8 cellular contexts compared by ENCODE assay signal in the genomic region with DNA sequence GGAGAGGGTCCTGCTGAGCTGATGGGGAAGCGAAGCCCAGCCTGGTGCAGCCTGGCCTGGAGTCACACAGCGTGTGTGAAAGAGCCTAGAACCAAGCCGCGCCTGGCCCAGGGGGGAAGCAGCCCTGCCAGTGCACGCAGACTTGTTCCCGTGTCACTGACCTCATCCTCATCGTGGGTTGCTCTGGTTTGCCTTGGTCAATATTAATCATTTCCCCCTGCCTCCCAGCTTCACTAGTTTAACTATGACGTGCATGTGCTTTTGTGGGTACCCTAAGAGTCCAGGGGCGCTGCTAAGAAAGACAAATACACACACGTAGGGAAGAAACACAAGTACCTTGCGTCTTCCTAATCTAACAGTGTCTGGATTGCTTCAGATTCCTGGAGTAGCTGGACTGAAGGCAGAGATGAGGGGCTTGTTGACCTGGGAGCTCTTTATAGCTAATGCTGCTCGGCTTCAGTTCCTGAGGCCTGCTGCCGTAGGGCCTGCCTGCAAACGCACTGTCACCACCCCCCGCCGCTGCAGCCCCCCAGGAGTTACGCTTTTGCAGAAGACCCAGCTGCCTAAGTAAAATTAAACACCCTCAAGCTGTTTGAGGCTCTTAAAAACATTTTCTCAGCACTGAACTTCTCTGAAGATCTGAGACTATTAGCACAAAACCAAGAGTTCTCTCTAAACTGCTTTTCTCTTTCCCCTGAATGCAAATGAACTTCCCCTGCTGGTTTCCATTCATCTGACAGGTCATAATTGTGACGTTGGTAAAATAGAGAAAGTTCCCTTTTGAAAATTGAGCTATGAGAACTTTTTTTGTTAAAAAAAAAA.
DNase-seq lines count a peak whose midpoint lies in the region; ATAC-seq and TF ChIP-seq lines count a peak whose summit lies in the region.

No MANE protein-coding gene starts in this region.

- H3K36me3 Mint-ChIP-seq in activated CD8-positive, alpha-beta memory T cell treated with anti-CD3 and anti-CD28 coated beads, Interleukin-2, amount 10 ng/mL, durations not matched to agents 7 days and 5 days = no peaks in the 10 kb centered on the region
- H3K36me3 Mint-ChIP-seq in progenitor cell of endocrine pancreas (ENCODE audit: insufficient read depth) (no peaks in the 10 kb centered on the region), HFFc6 (ENCODE audit: low read depth) (no peaks in the 10 kb centered on the region)

- peak overlapping the region; percentile 89 for H3K27ac ChIP-seq in cardiac muscle cell

- TF ChIP-seq POLR2A in Raji (IDR thresholded peaks at IDR 0.05; ENCODE audit: insufficient read depth, low read depth, low read length) = 0 out of 2 replicates have a peak, but pooled peaks have one; percentile 25

- H3K4me3 Mint-ChIP-seq in activated CD8-positive, alpha-beta memory T cell treated with anti-CD3 and anti-CD28 coated beads, Interleukin-2, amount 10 ng/mL, durations not matched to agents 7 days and 5 days = peak overlapping the region; percentile 67
- H3K4me3 Mint-ChIP-seq in progenitor cell of endocrine pancreas (ENCODE audit: low read depth) (no peak overlapping the region), HFFc6 (no peak overlapping the region)

- peak; percentile 58 for ATAC-seq in activated CD8-positive, alpha-beta memory T cell treated with anti-CD3 and anti-CD28 coated beads, Interleukin-2, amount 10 ng/mL, durations not matched to agents 7 days and 5 days
- ATAC-seq in HG02852 (IDR thresholded peaks at IDR 0.05; ENCODE audit: unreplicated experiment) = peak; percentile 57

- no peaks in the 10 kb centered on the region for H3K36me3 ChIP-seq in cardiac muscle cell

- H3K4me1 ChIP-seq in cardiac muscle cell (ENCODE audit: low read depth) = peaks cover 36% of the 10 kb centered on the region

- peaks cover 84% of the 10 kb centered on the region for H3K4me1 Mint-ChIP-seq in activated CD8-positive, alpha-beta memory T cell treated with anti-CD3 and anti-CD28 coated beads, Interleukin-2, amount 10 ng/mL, durations not matched to agents 7 days and 5 days
- H3K4me1 Mint-ChIP-seq in progenitor cell of endocrine pancreas (ENCODE audit: low read depth) = peaks cover 10% of the 10 kb centered on the region
- H3K4me1 Mint-ChIP-seq in HFFc6 (ENCODE audit: low read depth) = no peaks in the 10 kb centered on the region

- no peaks in the 10 kb centered on the region for H3K9me3 ChIP-seq in cardiac muscle cell (ENCODE audit: low read depth)

- peak overlapping the region; percentile 99 for H3K27ac Mint-ChIP-seq in activated CD8-positive, alpha-beta memory T cell treated with anti-CD3 and anti-CD28 coated beads, Interleukin-2, amount 10 ng/mL, durations not matched to agents 7 days and 5 days
- H3K27ac Mint-ChIP-seq in progenitor cell of endocrine pancreas (no peak overlapping the region), HFFc6 (no peak overlapping the region)

- TF ChIP-seq CTCF in cardiac muscle cell (IDR thresholded peaks at IDR 0.05; ENCODE audit: low read depth, low read length) = no peak
- no peak for TF ChIP-seq CTCF in progenitor cell of endocrine pancreas (IDR thresholded peaks at IDR 0.05; ENCODE audit: unreplicated experiment)
- TF ChIP-seq CTCF in HFFc6 (IDR thresholded peaks at IDR 0.05) = no peak

- H3K4me3 ChIP-seq in cardiac muscle cell = no peak overlapping the region

- CTCF ChIA-PET in activated CD8-positive, alpha-beta memory T cell treated with anti-CD3 and anti-CD28 coated beads, Interleukin-2, amount 10 ng/mL, durations not matched to agents 7 days and 5 days (lab: Charles Lee) = interaction anchor here (1.1 to 7.3 kb wide), 8 partner anchors 9 to 66 kb away, joined by 3 to 68 read pairs (median 8); no protein-coding TSS in a partner anchor

- no peaks in the 10 kb centered on the region for H3K9me3 Mint-ChIP-seq in activated CD8-positive, alpha-beta memory T cell treated with anti-CD3 and anti-CD28 coated beads, Interleukin-2, amount 10 ng/mL, durations not matched to agents 7 days and 5 days (ENCODE audit: low read depth)
- H3K9me3 Mint-ChIP-seq in progenitor cell of endocrine pancreas (ENCODE audit: low read depth) (no peaks in the 10 kb centered on the region), HFFc6 (no peaks in the 10 kb centered on the region)

- DNase-seq in activated CD8-positive, alpha-beta memory T cell treated with anti-CD3 and anti-CD28 coated beads, Interleukin-2, amount 10 ng/mL, durations not matched to agents 7 days and 5 days = peak; percentile 81
- DNase-seq in activated CD8-positive, alpha-beta memory T cell treated with anti-CD3 and anti-CD28 coated beads for 24 hours = no peak
- DNase-seq in cardiac muscle cell (ENCODE audit: low read depth in 1 of 2, low spot score in 1 of 2) (peak in 1 of 2 donors; percentile 67), progenitor cell of endocrine pancreas (ENCODE audit: low spot score, unreplicated experiment) (no peak), HFFc6 (no peak)
- DNase-seq in stimulated activated CD8-positive, alpha-beta memory T cell treated with anti-CD3 and anti-CD28 coated beads, Interleukin-2, amount 100 ng/mL, for 48 hours (ENCODE audit: low read depth in 2 of 2) = peak; percentile 45 to 51

- H3K27me3 Mint-ChIP-seq in activated CD8-positive, alpha-beta memory T cell treated with anti-CD3 and anti-CD28 coated beads, Interleukin-2, amount 10 ng/mL, durations not matched to agents 7 days and 5 days = no peaks in the 10 kb centered on the region
- H3K27me3 Mint-ChIP-seq in progenitor cell of endocrine pancreas (peaks cover 2% of the 10 kb centered on the region), HFFc6 (ENCODE audit: insufficient read depth) (peaks cover 19% of the 10 kb centered on the region)

- H3K27me3 ChIP-seq in cardiac muscle cell = no peaks in the 10 kb centered on the region

Comparison
In these comparisons a context has a peak if more than half of its experiments do, and no peak if none do; other contexts are left out.
1. DNase-seq: peak in activated CD8-positive, alpha-beta memory T cell treated with anti-CD3 and anti-CD28 coated beads, Interleukin-2, amount 10 ng/mL, durations not matched to agents 7 days and 5 days (single experiment) and stimulated activated CD8-positive, alpha-beta memory T cell treated with anti-CD3 and anti-CD28 coated beads, Interleukin-2, amount 100 ng/mL, for 48 hours (2 of 2); none in activated CD8-positive, alpha-beta memory T cell treated with anti-CD3 and anti-CD28 coated beads for 24 hours (single experiment), progenitor cell of endocrine pancreas (single experiment) and HFFc6 (single experiment).